ENCODE assay signal across 8 cellular contexts in genomic region chr2:25521665-25522387, GRCh38.
DNase-seq lines count a peak whose midpoint lies in the region; ATAC-seq and TF ChIP-seq lines count a peak whose summit lies in the region.

No MANE protein-coding gene starts in this region.

- CTCF ChIA-PET in activated CD4-positive, alpha-beta T cell treated with anti-CD3 and anti-CD28 coated beads for 36 hours (lab: Charles Lee), result interaction anchor here (0.6 to 1.1 kb wide), 6 partner anchors 86 to 1227 kb away, joined by 3 to 5 read pairs (median 3); no protein-coding TSS in a partner anchor
- CTCF ChIA-PET in RWPE1 (lab: Yijun Ruan, JAX), result no interaction called here

- 44% methylated on average over 10 of the region's 10 CpGs for WGBS in liver

- H3K4me3 ChIP-seq in liver (ENCODE audit: low read depth in 1 of 3, low read length in 3 of 3) (peak overlapping the region; percentile 43 to 69 (median 67)), stomach smooth muscle (ENCODE audit: low read length in 2 of 2) (peak overlapping the region; percentile 67 to 73)

- peak overlapping the region; percentile 59 to 60 for H3K9ac ChIP-seq in liver (ENCODE audit: low read depth in 1 of 2, low read length in 2 of 2)
- peak overlapping the region in 1 of 2 donors; percentile 21 for H3K9ac ChIP-seq in stomach smooth muscle (ENCODE audit: low read length in 2 of 2)

- H3K27ac Mint-ChIP-seq in activated CD4-positive, alpha-beta T cell treated with anti-CD3 and anti-CD28 coated beads for 36 hours, result peak overlapping the region; percentile 77
- H3K27ac Mint-ChIP-seq in central memory CD8-positive, alpha-beta T cell (ENCODE audit: low read depth), result peak overlapping the region; percentile 52

- peak; percentile 79 for TF ChIP-seq CTCF in RWPE1 (conservative IDR thresholded peaks at IDR 0.05; ENCODE audit: low read depth)
- peak; percentile 90 for TF ChIP-seq CTCF in liver (IDR thresholded peaks at IDR 0.05; ENCODE audit: low read depth, low read length, missing input control)

- H3K36me3 ChIP-seq in liver (ENCODE audit: control insufficient read depth in 4 of 4, insufficient read depth in 3 of 4, low read depth in 1 of 4, low read length in 3 of 4) (no peaks in the 10 kb centered on the region), stomach smooth muscle (ENCODE audit: control insufficient read depth in 2 of 2, insufficient read depth in 2 of 2, low read length in 2 of 2) (no peaks in the 10 kb centered on the region)

- intact Hi-C loops in activated CD4-positive, alpha-beta T cell treated with anti-CD3 and anti-CD28 coated beads for 36 hours (cut with DNase I, micrococcal nuclease), result loop anchor here (1.0 to 5.0 kb wide), 12 partner anchors 36 to 356 kb away; no protein-coding TSS in a partner anchor

- TF ChIP-seq RAD21 in liver (IDR thresholded peaks at IDR 0.05), result peak; percentile 92 to 95

- no peaks in the 10 kb centered on the region for H3K36me3 Mint-ChIP-seq in activated CD4-positive, alpha-beta T cell treated with anti-CD3 and anti-CD28 coated beads for 36 hours (ENCODE audit: low read depth)
- H3K36me3 Mint-ChIP-seq in central memory CD8-positive, alpha-beta T cell (ENCODE audit: insufficient read depth), result peaks cover 2% of the 10 kb centered on the region

- H3K4me1 ChIP-seq in liver (ENCODE audit: control insufficient read depth in 4 of 4, insufficient read depth in 4 of 4, low read length in 3 of 4), result peaks cover 0 to 10% (median 2%) of the 10 kb centered on the region in 4 donors
- H3K4me1 ChIP-seq in stomach smooth muscle (ENCODE audit: control insufficient read depth, insufficient read depth, low read length), result peaks cover 9% of the 10 kb centered on the region

- ATAC-seq in activated CD4-positive, alpha-beta T cell treated with anti-CD3 and anti-CD28 coated beads for 36 hours, result peak; percentile 98
- peak; percentile 76 for ATAC-seq in GM21723 (IDR thresholded peaks at IDR 0.05; ENCODE audit: unreplicated experiment)
- ATAC-seq in central memory CD8-positive, alpha-beta T cell (replicated peaks; ENCODE audit: extremely low read depth, poor library complexity, severe bottlenecking), result peak; percentile 95

- peaks cover 7% of the 10 kb centered on the region for H3K4me1 Mint-ChIP-seq in activated CD4-positive, alpha-beta T cell treated with anti-CD3 and anti-CD28 coated beads for 36 hours
- H3K4me1 Mint-ChIP-seq in central memory CD8-positive, alpha-beta T cell, result peaks cover 9% of the 10 kb centered on the region

- H3K27me3 ChIP-seq in liver (ENCODE audit: control insufficient read depth in 4 of 4, insufficient read depth in 4 of 4, low read length in 3 of 4) (no peaks in the 10 kb centered on the region), stomach smooth muscle (ENCODE audit: control insufficient read depth in 1 of 2, insufficient read depth in 2 of 2, low read length in 2 of 2) (no peaks in the 10 kb centered on the region)

- peak; percentile 34 for DNase-seq in activated CD4-positive, alpha-beta T cell treated with anti-CD3 and anti-CD28 coated beads for 36 hours
- no peak for DNase-seq in activated CD4-positive, alpha-beta T cell treated with anti-CD3 and anti-CD28 coated beads, Interleukin-2, amount 50 U/mL, for 48 hours
- DNase-seq in M059J (ENCODE audit: low read depth), result peak; percentile 78
- peak; percentile 36 for DNase-seq in RWPE1 (ENCODE audit: low spot score)
- DNase-seq in central memory CD8-positive, alpha-beta T cell (ENCODE audit: low spot score in 2 of 2), result peak in 1 of 2 donors; percentile 46

- no peaks in the 10 kb centered on the region for H3K27me3 Mint-ChIP-seq in activated CD4-positive, alpha-beta T cell treated with anti-CD3 and anti-CD28 coated beads for 36 hours
- H3K27me3 Mint-ChIP-seq in central memory CD8-positive, alpha-beta T cell, result no peaks in the 10 kb centered on the region

- POLR2A ChIA-PET in activated CD4-positive, alpha-beta T cell treated with anti-CD3 and anti-CD28 coated beads for 36 hours (lab: Charles Lee), result interaction anchor here (0.9 kb wide), 1 partner anchor 145 kb away, joined by 4 read pairs; no protein-coding TSS in a partner anchor
- POLR2A ChIA-PET in RWPE1 (lab: Yijun Ruan, JAX; ENCODE audit: low non-redundant PET), result no interaction called here

- H3K9me3 ChIP-seq in liver (ENCODE audit: control insufficient read depth in 4 of 4, low read length in 3 of 4), result no peaks in the 10 kb centered on the region
- no peaks in the 10 kb centered on the region for H3K9me3 ChIP-seq in stomach smooth muscle (ENCODE audit: control insufficient read depth in 2 of 2, low read length in 2 of 2)

- peak overlapping the region; percentile 24 for H3K4me3 Mint-ChIP-seq in activated CD4-positive, alpha-beta T cell treated with anti-CD3 and anti-CD28 coated beads for 36 hours
- H3K4me3 Mint-ChIP-seq in central memory CD8-positive, alpha-beta T cell, result peak overlapping the region; percentile 41

- H3K9me3 Mint-ChIP-seq in activated CD4-positive, alpha-beta T cell treated with anti-CD3 and anti-CD28 coated beads for 36 hours (ENCODE audit: low read depth), result no peaks in the 10 kb centered on the region
- H3K9me3 Mint-ChIP-seq in central memory CD8-positive, alpha-beta T cell, result no peaks in the 10 kb centered on the region

- H3K27ac ChIP-seq in RWPE1 (no peak overlapping the region), liver (ENCODE audit: low read depth in 1 of 2, low read length in 2 of 2) (peak overlapping the region; percentile 41 to 52), stomach smooth muscle (ENCODE audit: low read length) (no peak overlapping the region)

TF ChIP-seq in liver, 16 proteins besides CTCF, POLR2A, EP300 and RAD21:
- TF ChIP-seq HNF4G (IDR thresholded peaks at IDR 0.05), result no peak
- TF ChIP-seq, protein P1, sequence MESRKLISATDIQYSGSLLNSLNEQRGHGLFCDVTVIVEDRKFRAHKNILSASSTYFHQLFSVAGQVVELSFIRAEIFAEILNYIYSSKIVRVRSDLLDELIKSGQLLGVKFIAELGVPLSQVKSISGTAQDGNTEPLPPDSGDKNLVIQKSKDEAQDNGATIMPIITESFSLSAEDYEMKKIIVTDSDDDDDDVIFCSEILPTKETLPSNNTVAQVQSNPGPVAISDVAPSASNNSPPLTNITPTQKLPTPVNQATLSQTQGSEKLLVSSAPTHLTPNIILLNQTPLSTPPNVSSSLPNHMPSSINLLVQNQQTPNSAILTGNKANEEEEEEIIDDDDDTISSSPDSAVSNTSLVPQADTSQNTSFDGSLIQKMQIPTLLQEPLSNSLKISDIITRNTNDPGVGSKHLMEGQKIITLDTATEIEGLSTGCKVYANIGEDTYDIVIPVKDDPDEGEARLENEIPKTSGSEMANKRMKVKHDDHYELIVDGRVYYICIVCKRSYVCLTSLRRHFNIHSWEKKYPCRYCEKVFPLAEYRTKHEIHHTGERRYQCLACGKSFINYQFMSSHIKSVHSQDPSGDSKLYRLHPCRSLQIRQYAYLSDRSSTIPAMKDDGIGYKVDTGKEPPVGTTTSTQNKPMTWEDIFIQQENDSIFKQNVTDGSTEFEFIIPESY (IDR thresholded peaks at IDR 0.05), result no peak
- TF ChIP-seq, protein P2, sequence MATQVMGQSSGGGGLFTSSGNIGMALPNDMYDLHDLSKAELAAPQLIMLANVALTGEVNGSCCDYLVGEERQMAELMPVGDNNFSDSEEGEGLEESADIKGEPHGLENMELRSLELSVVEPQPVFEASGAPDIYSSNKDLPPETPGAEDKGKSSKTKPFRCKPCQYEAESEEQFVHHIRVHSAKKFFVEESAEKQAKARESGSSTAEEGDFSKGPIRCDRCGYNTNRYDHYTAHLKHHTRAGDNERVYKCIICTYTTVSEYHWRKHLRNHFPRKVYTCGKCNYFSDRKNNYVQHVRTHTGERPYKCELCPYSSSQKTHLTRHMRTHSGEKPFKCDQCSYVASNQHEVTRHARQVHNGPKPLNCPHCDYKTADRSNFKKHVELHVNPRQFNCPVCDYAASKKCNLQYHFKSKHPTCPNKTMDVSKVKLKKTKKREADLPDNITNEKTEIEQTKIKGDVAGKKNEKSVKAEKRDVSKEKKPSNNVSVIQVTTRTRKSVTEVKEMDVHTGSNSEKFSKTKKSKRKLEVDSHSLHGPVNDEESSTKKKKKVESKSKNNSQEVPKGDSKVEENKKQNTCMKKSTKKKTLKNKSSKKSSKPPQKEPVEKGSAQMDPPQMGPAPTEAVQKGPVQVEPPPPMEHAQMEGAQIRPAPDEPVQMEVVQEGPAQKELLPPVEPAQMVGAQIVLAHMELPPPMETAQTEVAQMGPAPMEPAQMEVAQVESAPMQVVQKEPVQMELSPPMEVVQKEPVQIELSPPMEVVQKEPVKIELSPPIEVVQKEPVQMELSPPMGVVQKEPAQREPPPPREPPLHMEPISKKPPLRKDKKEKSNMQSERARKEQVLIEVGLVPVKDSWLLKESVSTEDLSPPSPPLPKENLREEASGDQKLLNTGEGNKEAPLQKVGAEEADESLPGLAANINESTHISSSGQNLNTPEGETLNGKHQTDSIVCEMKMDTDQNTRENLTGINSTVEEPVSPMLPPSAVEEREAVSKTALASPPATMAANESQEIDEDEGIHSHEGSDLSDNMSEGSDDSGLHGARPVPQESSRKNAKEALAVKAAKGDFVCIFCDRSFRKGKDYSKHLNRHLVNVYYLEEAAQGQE (IDR thresholded peaks at IDR 0.05), result peak; percentile 84
- no peak for TF ChIP-seq NR2F2 (IDR thresholded peaks at IDR 0.05)
- no peak for TF ChIP-seq GABPA (IDR thresholded peaks at IDR 0.05 in 1 of 2, conservative IDR thresholded peaks at IDR 0.05 in 1 of 2)
- TF ChIP-seq TAF1 (conservative IDR thresholded peaks at IDR 0.05), result no peak
- peak; percentile 18 for TF ChIP-seq YY1 (IDR thresholded peaks at IDR 0.05)
- TF ChIP-seq, protein P3, sequence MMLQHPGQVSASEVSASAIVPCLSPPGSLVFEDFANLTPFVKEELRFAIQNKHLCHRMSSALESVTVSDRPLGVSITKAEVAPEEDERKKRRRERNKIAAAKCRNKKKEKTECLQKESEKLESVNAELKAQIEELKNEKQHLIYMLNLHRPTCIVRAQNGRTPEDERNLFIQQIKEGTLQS (IDR thresholded peaks at IDR 0.05), result no peak
- no peak for TF ChIP-seq JUND (IDR thresholded peaks at IDR 0.05)
- no peak for TF ChIP-seq SP1 (IDR thresholded peaks at IDR 0.05)
- TF ChIP-seq MAX (IDR thresholded peaks at IDR 0.05), result no peak
- TF ChIP-seq HNF4A (conservative IDR thresholded peaks at IDR 0.05), result peak in 1 of 2 donors; percentile 14
- TF ChIP-seq FOXA1 (IDR thresholded peaks at IDR 0.05), result peak; percentile 61
- peak; percentile 81 for TF ChIP-seq FOXA2 (IDR thresholded peaks at IDR 0.05)

Comparison
In these comparisons a context has a peak if more than half of its experiments do, and no peak if none do; other contexts are left out.
1. DNase-seq: peak in activated CD4-positive, alpha-beta T cell treated with anti-CD3 and anti-CD28 coated beads for 36 hours (single experiment), M059J (single experiment) and RWPE1 (single experiment); none in activated CD4-positive, alpha-beta T cell treated with anti-CD3 and anti-CD28 coated beads, Interleukin-2, amount 50 U/mL, for 48 hours (0 of 2).
2. H3K27ac ChIP-seq: peak in liver (2 of 2); none in RWPE1 (single experiment) and stomach smooth muscle (single experiment).
3. Peak in every context shown above with its lines, with median percentiles within 50 percentile points of each other: ATAC-seq.